Comparison of ENCODE assay signal across 17 cellular contexts in the genomic region with DNA sequence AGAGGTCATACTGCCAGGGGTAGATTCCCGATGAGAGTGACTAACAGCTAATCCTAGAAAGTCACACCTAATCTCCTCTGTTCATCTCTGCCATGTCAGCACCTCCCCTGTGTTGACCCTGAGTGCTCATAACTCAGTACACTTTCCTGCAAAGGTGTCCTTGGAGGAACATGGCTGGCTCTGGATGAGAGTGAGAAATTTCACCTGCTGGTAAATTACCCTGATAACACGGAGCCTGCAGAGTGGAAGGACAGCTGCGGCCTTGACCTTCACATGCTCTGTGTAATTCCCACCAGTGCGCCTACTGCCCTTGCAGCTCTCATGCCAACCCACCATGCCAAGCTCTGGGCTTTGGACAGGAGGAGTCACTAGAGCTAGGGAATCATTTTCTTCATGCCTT.
DNase-seq lines count a peak whose midpoint lies in the region; ATAC-seq and TF ChIP-seq lines count a peak whose summit lies in the region.
"Had no signal": no experiment of that assay in that cellular context is flagged by ENCODE, and none has a peak within 500 bp of the region (broad histone marks: within the 10 kb centered on the region; RNA-seq: fewer than 3 reads in every experiment).

No MANE protein-coding gene starts in this region.

- H3K4me1 ChIP-seq in BE2C (peaks cover 19% of the 10 kb centered on the region), endodermal cell (ENCODE audit: control insufficient read depth, insufficient read depth, low read length) (peaks cover 5% of the 10 kb centered on the region), parathyroid adenoma (peaks cover 4% of the 10 kb centered on the region)

- H3K4me2 ChIP-seq in parathyroid adenoma (ENCODE audit: low read length): no peak overlapping the region

- no peak overlapping the region for H3K4me3 Mint-ChIP-seq in endodermal cell
- H3K4me3 Mint-ChIP-seq: CD4-positive, alpha-beta T cell had no signal

- DNase-seq in NCI-H146 (lab: John Stamatoyannopoulos, UW) (peak; percentile 4), NCI-H146 treated with DMSO at 0.1 percent for 48 hours (lab: John Stamatoyannopoulos, UW; ENCODE audit: unreplicated experiment) (no peak), BE2C (peak; percentile 100), endodermal cell (peak; percentile 41), GM13976 (ENCODE audit: low spot score) (no peak), ureter (ENCODE audit: low spot score) (no peak)
- DNase-seq: ACHN; C1 segment of cervical spinal cord; Calu3; CD4-positive, alpha-beta T cell; DMS 273 treated with DMSO at 0.1 percent for 48 hours; DMS79 treated with DMSO at 0.1 percent for 48 hours; EL; GM23248; H7 had no signal

- H3K36me3 Mint-ChIP-seq in endodermal cell (ENCODE audit: low read depth): no peaks in the 10 kb centered on the region

- WGBS in endodermal cell (ENCODE audit: insufficient coverage in 1 of 2, insufficient read length in 1 of 2), 2 experiments: 91 to 94% methylated on average over 2 to 4 of the region's 4 CpGs

- peaks cover 41% of the 10 kb centered on the region for H3K4me1 Mint-ChIP-seq in endodermal cell

- H3K9ac ChIP-seq in endodermal cell (ENCODE audit: extremely low read depth, low read length, poor library complexity, severe bottlenecking) (no peak overlapping the region), parathyroid adenoma (no peak overlapping the region)
- H3K9ac ChIP-seq: GM23248 had no signal

- peak overlapping the region; percentile 55 for H2AFZ ChIP-seq in parathyroid adenoma
- H2AFZ ChIP-seq: GM23248 had no signal

- no peaks in the 10 kb centered on the region for H3K36me3 ChIP-seq in BE2C
- H3K36me3 ChIP-seq in endodermal cell (ENCODE audit: control insufficient read depth, insufficient read depth, low read length): no peaks in the 10 kb centered on the region
- no peaks in the 10 kb centered on the region for H3K36me3 ChIP-seq in parathyroid adenoma (ENCODE audit: control insufficient read depth, insufficient read depth, low read length)

- no peaks in the 10 kb centered on the region for H3K9me3 Mint-ChIP-seq in endodermal cell
- H3K9me3 Mint-ChIP-seq: CD4-positive, alpha-beta T cell had no signal

- H3K79me2 ChIP-seq in parathyroid adenoma: no peaks in the 10 kb centered on the region

- H3K27ac ChIP-seq in endodermal cell (ENCODE audit: low read depth, low read length) (no peak overlapping the region), parathyroid adenoma (peak overlapping the region; percentile 15)
- H3K27ac ChIP-seq: GM23248 had no signal

- no peaks in the 10 kb centered on the region for H3K27me3 ChIP-seq in BE2C
- H3K27me3 ChIP-seq in endodermal cell (ENCODE audit: control insufficient read depth, insufficient read depth, low read length, poor library complexity, severe bottlenecking): no peaks in the 10 kb centered on the region
- no peaks in the 10 kb centered on the region for H3K27me3 ChIP-seq in parathyroid adenoma (ENCODE audit: control insufficient read depth, insufficient read depth, low read length)

- H3K9me3 ChIP-seq in BE2C (peaks cover 15% of the 10 kb centered on the region), endodermal cell (ENCODE audit: control insufficient read depth, low read length) (no peaks in the 10 kb centered on the region), parathyroid adenoma (ENCODE audit: control insufficient read depth, low read length) (no peaks in the 10 kb centered on the region)

- H3K27ac Mint-ChIP-seq in endodermal cell: no peak overlapping the region
- H3K27ac Mint-ChIP-seq: CD4-positive, alpha-beta T cell had no signal

- in situ Hi-C loops in GM13976 (cut with MboI; ENCODE audit: low sequenced_read_pairs, unreplicated experiment): no loop called here

- H3K4me3 ChIP-seq in BE2C (ENCODE audit: low read depth, low read length) (no peak overlapping the region), endodermal cell (ENCODE audit: low read length) (no peak overlapping the region), parathyroid adenoma (ENCODE audit: low read depth, low read length) (no peak overlapping the region)
- H3K4me3 ChIP-seq: GM23248 had no signal

- peaks cover 13% of the 10 kb centered on the region for H3K27me3 Mint-ChIP-seq in endodermal cell (ENCODE audit: insufficient read depth)
- H3K27me3 Mint-ChIP-seq: CD4-positive, alpha-beta T cell had no signal

- TF ChIP-seq CTCF in BE2C (IDR thresholded peaks at IDR 0.05; ENCODE audit: low read depth, low read length) (no peak), endodermal cell (conservative IDR thresholded peaks at IDR 0.05) (no peak), parathyroid adenoma (IDR thresholded peaks at IDR 0.05) (no peak), GM13976 (IDR thresholded peaks at IDR 0.05; ENCODE audit: borderline replicate concordance, control extremely low read depth, extremely low read depth, insufficient read depth, missing control alignments) (no peak)

- ATAC-seq in GM18511 (IDR thresholded peaks at IDR 0.05; ENCODE audit: unreplicated experiment): no peak

Comparison
In these comparisons a context has a peak if more than half of its experiments do, and no peak if none do; other contexts are left out.
1. DNase-seq: peak in NCI-H146 (single experiment), BE2C (single experiment) and endodermal cell (single experiment); none in NCI-H146 treated with DMSO at 0.1 percent for 48 hours (single experiment), GM13976 (single experiment) and ureter (single experiment).